Comparison of ENCODE assay signal across 1 cellular context in the genomic region with DNA sequence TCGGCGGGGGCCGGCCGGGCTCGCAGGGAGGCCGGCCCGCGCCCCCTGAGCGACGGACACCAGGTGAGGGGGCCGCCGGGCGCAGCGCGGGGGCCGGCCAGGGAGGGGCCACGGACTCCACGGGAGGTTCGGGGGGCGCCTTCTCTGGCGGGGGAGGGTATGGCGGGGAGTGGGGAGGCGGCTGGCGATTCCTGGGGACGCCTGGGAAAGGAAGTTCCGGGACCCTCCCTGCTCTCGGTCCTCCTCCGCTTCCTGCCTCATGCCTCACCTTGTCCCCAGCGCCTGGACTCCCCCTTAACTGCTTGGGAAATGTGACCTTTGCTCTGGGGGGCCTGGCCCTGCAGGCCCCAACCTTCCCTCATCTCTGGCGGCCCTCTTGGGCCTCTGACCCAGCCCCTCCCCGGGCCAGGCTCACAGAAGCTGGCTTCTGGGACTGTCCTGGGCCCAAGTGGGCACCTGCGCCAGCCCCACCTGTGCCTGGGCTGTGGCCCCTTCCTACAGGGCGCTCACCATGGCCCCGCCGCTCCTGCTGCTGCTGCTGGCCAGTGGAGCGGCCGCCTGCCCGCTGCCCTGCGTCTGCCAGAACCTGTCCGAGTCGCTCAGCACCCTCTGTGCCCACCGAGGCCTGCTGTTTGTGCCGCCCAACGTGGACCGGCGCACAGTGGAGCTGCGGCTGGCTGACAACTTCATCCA.
TF ChIP-seq lines count a peak whose summit lies in the region.

No MANE protein-coding gene starts in this region.

TF ChIP-seq in HCT116, 20 proteins besides CTCF, POLR2A, EP300 and RAD21 (continued from another document):
- TF ChIP-seq, protein P1, sequence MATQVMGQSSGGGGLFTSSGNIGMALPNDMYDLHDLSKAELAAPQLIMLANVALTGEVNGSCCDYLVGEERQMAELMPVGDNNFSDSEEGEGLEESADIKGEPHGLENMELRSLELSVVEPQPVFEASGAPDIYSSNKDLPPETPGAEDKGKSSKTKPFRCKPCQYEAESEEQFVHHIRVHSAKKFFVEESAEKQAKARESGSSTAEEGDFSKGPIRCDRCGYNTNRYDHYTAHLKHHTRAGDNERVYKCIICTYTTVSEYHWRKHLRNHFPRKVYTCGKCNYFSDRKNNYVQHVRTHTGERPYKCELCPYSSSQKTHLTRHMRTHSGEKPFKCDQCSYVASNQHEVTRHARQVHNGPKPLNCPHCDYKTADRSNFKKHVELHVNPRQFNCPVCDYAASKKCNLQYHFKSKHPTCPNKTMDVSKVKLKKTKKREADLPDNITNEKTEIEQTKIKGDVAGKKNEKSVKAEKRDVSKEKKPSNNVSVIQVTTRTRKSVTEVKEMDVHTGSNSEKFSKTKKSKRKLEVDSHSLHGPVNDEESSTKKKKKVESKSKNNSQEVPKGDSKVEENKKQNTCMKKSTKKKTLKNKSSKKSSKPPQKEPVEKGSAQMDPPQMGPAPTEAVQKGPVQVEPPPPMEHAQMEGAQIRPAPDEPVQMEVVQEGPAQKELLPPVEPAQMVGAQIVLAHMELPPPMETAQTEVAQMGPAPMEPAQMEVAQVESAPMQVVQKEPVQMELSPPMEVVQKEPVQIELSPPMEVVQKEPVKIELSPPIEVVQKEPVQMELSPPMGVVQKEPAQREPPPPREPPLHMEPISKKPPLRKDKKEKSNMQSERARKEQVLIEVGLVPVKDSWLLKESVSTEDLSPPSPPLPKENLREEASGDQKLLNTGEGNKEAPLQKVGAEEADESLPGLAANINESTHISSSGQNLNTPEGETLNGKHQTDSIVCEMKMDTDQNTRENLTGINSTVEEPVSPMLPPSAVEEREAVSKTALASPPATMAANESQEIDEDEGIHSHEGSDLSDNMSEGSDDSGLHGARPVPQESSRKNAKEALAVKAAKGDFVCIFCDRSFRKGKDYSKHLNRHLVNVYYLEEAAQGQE (IDR thresholded peaks at IDR 0.05; ENCODE audit: low read depth): no peak
- TF ChIP-seq SP1 (IDR thresholded peaks at IDR 0.05; ENCODE audit: low read depth): no peak
- TF ChIP-seq CEBPB (IDR thresholded peaks at IDR 0.05; ENCODE audit: low read depth): no peak
- TF ChIP-seq EZH2phosphoT487 (IDR thresholded peaks at IDR 0.05; ENCODE audit: borderline replicate concordance): no peak
